16 cellular contexts compared by ENCODE assay signal in genomic region chr1:166432655-166433054, GRCh38.
"Had no signal": no experiment of that assay in that cellular context is flagged by ENCODE, and none has a peak within 500 bp of the region (broad histone marks: within the 10 kb centered on the region; RNA-seq: fewer than 3 reads in every experiment).

No MANE protein-coding gene starts in this region.

- DNase-seq: activated CD4-positive, alpha-beta T cell treated with anti-CD3 and anti-CD28 coated beads, Interleukin-2, amount 50 U/mL, for 1 hour; activated CD4-positive, CD25-positive, alpha-beta regulatory T cell treated with anti-CD3 and anti-CD28 coated beads, Interleukin-2, amount 50 U/mL, for 72 hours; activated CD8-positive, alpha-beta memory T cell treated with anti-CD3 and anti-CD28 coated beads, Interleukin-2, amount 50 U/mL, for 4 hours; activated naive CD4-positive, alpha-beta T cell treated with anti-CD3 and anti-CD28 coated beads for 36 hours; activated T-cell treated with anti-CD3 and anti-CD28 coated beads, Interleukin-2, amount 50 U/mL, for 4 hours; body of pancreas; dermis blood vessel endothelial cell; effector memory CD4-positive, alpha-beta T cell; esophagus squamous epithelium; immature natural killer cell; left ventricle myocardium superior; stimulated activated CD4-positive, alpha-beta T cell treated with anti-CD3 and anti-CD28 coated beads, Interleukin-2, amount 100 ng/mL, for 24 hours; stimulated activated naive CD4-positive, alpha-beta T cell treated with Interleukin-2 at 50 U/mL for 16 hours; substantia nigra had no signal

- H3K36me3 Mint-ChIP-seq: immature natural killer cell, memory B cell, neural progenitor cell had no signal

- ATAC-seq: activated T-cell treated with anti-CD3 and anti-CD28 coated beads, Interleukin-2, amount 50 U/mL, for 4 hours; body of pancreas; left ventricle myocardium superior had no signal

- H3K27me3 Mint-ChIP-seq: memory B cell had no signal

- H3K4me1 Mint-ChIP-seq: immature natural killer cell, memory B cell, neural progenitor cell had no signal

- H3K27ac Mint-ChIP-seq: activated naive CD4-positive, alpha-beta T cell treated with anti-CD3 and anti-CD28 coated beads for 36 hours; immature natural killer cell; memory B cell; neural progenitor cell had no signal

- H3K4me3 Mint-ChIP-seq: activated naive CD4-positive, alpha-beta T cell treated with anti-CD3 and anti-CD28 coated beads for 36 hours; activated T-cell treated with anti-CD3 and anti-CD28 coated beads, Interleukin-2, amount 50 U/mL, for 4 hours; immature natural killer cell; memory B cell; neural progenitor cell had no signal

- H3K9me3 Mint-ChIP-seq: activated naive CD4-positive, alpha-beta T cell treated with anti-CD3 and anti-CD28 coated beads for 36 hours; activated T-cell treated with anti-CD3 and anti-CD28 coated beads, Interleukin-2, amount 50 U/mL, for 4 hours; memory B cell; neural progenitor cell had no signal
